9 cellular contexts compared by ENCODE assay signal in genomic region chr12:115235880-115236279, GRCh38.
"Had no signal": no experiment of that assay in that cellular context is flagged by ENCODE, and none has a peak within 500 bp of the region (broad histone marks: within the 10 kb centered on the region; RNA-seq: fewer than 3 reads in every experiment).

No MANE protein-coding gene starts in this region.

- DNase-seq: GM23248, GOT3, H7, H9, HCEC 1CT, HFFc6 had no signal

- H3K4me3 Mint-ChIP-seq: GM23338, H9, HFFc6 had no signal

- H3K4me1 ChIP-seq: HAP-1 had no signal

- H3K36me3 ChIP-seq: HAP-1 had no signal

- ATAC-seq: GM23338, HCT116 had no signal

- H3K27ac ChIP-seq: GM23248 had no signal

- H3K9me3 Mint-ChIP-seq: GM23338, H9, HFFc6 had no signal

- H3K4me2 ChIP-seq: GM23338 had no signal

- H2AFZ ChIP-seq: GM23248 had no signal

- H3K9me3 ChIP-seq: HAP-1 had no signal

- H3K4me3 ChIP-seq: GM23248, GM23338, HAP-1 had no signal

- H3K27ac Mint-ChIP-seq: GM23338, H9, HFFc6 had no signal

- H3K9ac ChIP-seq: GM23248 had no signal
